Comparison of ENCODE assay signal across 8 cellular contexts in genomic region chr14:23094666-23095195, GRCh38. TPM values are rescaled to one million over a fixed set of nuclear protein-coding genes. Genes with fewer than 3 reads are reported as not detected.
A peak's percentile ranks its signal among the peaks of the same experiment; 100 is the strongest.
DNase-seq lines count a peak whose midpoint lies in the region; ATAC-seq and TF ChIP-seq lines count a peak whose summit lies in the region.

ACIN1 (minus strand) TSS chr14:23095136; CDS start chr14:23095112, 24 bp downstream.

- intact Hi-C loops in tibial artery (cut with DNase I; ENCODE audit: low total_unique reads) = no loop called here

- POLR2A ChIA-PET in activated CD8-positive, alpha-beta T cell treated with anti-CD3 and anti-CD28 coated beads, Interleukin-2, amount 10 ng/mL, durations not matched to agents 7 days and 5 days (lab: Charles Lee) = interaction anchor here (0.6 to 3.0 kb wide), 21 partner anchors 14 to 1101 kb away, joined by 3 to 28 read pairs (median 5); partner anchors contain the start of genes CEBPE, HAUS4, IRF9 and PABPN1

- peak within 1 kb of the TSS; percentile 73 to 95 for H3K4me3 ChIP-seq in tibial artery

- H3K27ac Mint-ChIP-seq in activated CD8-positive, alpha-beta T cell treated with anti-CD3 and anti-CD28 coated beads, Interleukin-2, amount 10 ng/mL, durations not matched to agents 7 days and 5 days = no peak within 1 kb of the TSS
- no peak within 1 kb of the TSS for H3K27ac Mint-ChIP-seq in neural crest cell (ENCODE audit: unreplicated experiment)

- TF ChIP-seq CTCF in neural crest cell (conservative IDR thresholded peaks at IDR 0.05) = no peak
- TF ChIP-seq CTCF in tibial artery (IDR thresholded peaks at IDR 0.05) = no peak

- H3K9me3 ChIP-seq in tibial artery = no peaks in the 10 kb centered on the region

- peak; percentile 37 for ATAC-seq in GM19395 (IDR thresholded peaks at IDR 0.05; ENCODE audit: unreplicated experiment)
- peak; percentile 30 for ATAC-seq in HG03521 (IDR thresholded peaks at IDR 0.05; ENCODE audit: unreplicated experiment)
- peak; percentile 58 for ATAC-seq in activated CD8-positive, alpha-beta T cell treated with anti-CD3 and anti-CD28 coated beads, Interleukin-2, amount 10 ng/mL, durations not matched to agents 7 days and 5 days

- DNase-seq in Ammon's horn (ENCODE audit: low spot score) = peak; percentile 89
- peak; percentile 86 for DNase-seq in activated CD8-positive, alpha-beta T cell treated with anti-CD3 and anti-CD28 coated beads, Interleukin-2, amount 10 ng/mL, durations not matched to agents 7 days and 5 days
- DNase-seq in fibroblast of gingiva (ENCODE audit: low read depth) = peak; percentile 88
- DNase-seq in neural crest cell (ENCODE audit: low read depth, low spot score) = peak; percentile 100
- DNase-seq in tibial artery = peak in 1 of 2 donors; percentile 70
- no peak for DNase-seq in NCI-H774 (lab: John Stamatoyannopoulos, UW)

- H3K36me3 ChIP-seq in tibial artery = peaks cover 39 to 48% (median 41%) of the 10 kb centered on the region in 3 donors

- CTCF ChIA-PET in activated CD8-positive, alpha-beta T cell treated with anti-CD3 and anti-CD28 coated beads, Interleukin-2, amount 10 ng/mL, durations not matched to agents 7 days and 5 days (lab: Charles Lee) = interaction anchor here (0.7 to 5.2 kb wide), 27 partner anchors 10 to 525 kb away, joined by 3 to 96 read pairs (median 5); partner anchors contain the start of genes AJUBA, CDH24, CEBPE and HAUS4

- no peak within 1 kb of the TSS for H3K4me3 Mint-ChIP-seq in activated CD8-positive, alpha-beta T cell treated with anti-CD3 and anti-CD28 coated beads, Interleukin-2, amount 10 ng/mL, durations not matched to agents 7 days and 5 days
- no peak within 1 kb of the TSS for H3K4me3 Mint-ChIP-seq in neural crest cell

- no peaks in the 10 kb centered on the region for H3K9me3 Mint-ChIP-seq in activated CD8-positive, alpha-beta T cell treated with anti-CD3 and anti-CD28 coated beads, Interleukin-2, amount 10 ng/mL, durations not matched to agents 7 days and 5 days (ENCODE audit: insufficient read depth)
- no peaks in the 10 kb centered on the region for H3K9me3 Mint-ChIP-seq in neural crest cell

- H3K27me3 Mint-ChIP-seq in activated CD8-positive, alpha-beta T cell treated with anti-CD3 and anti-CD28 coated beads, Interleukin-2, amount 10 ng/mL, durations not matched to agents 7 days and 5 days (ENCODE audit: low read depth) = no peaks in the 10 kb centered on the region
- no peaks in the 10 kb centered on the region for H3K27me3 Mint-ChIP-seq in neural crest cell (ENCODE audit: low read depth)

- H3K4me1 ChIP-seq in tibial artery = peaks cover 0 to 42% (median 26%) of the 10 kb centered on the region in 4 donors

- peak within 1 kb of the TSS; percentile 94 to 99 for H3K27ac ChIP-seq in tibial artery

- peaks cover 33% of the 10 kb centered on the region for H3K4me1 Mint-ChIP-seq in activated CD8-positive, alpha-beta T cell treated with anti-CD3 and anti-CD28 coated beads, Interleukin-2, amount 10 ng/mL, durations not matched to agents 7 days and 5 days (ENCODE audit: low read depth)
- H3K4me1 Mint-ChIP-seq in neural crest cell = peaks cover 15% of the 10 kb centered on the region

- H3K27me3 ChIP-seq in tibial artery = no peaks in the 10 kb centered on the region

- peaks cover 52% of the 10 kb centered on the region for H3K36me3 Mint-ChIP-seq in activated CD8-positive, alpha-beta T cell treated with anti-CD3 and anti-CD28 coated beads, Interleukin-2, amount 10 ng/mL, durations not matched to agents 7 days and 5 days (ENCODE audit: low read depth)
- peaks cover 8% of the 10 kb centered on the region for H3K36me3 Mint-ChIP-seq in neural crest cell (ENCODE audit: low read depth)

RNA-seq across cellular contexts. Expression of gene ACIN1, which starts in this region (rescaled TPM):
- total RNA-seq in activated CD8-positive, alpha-beta T cell treated with anti-CD3 and anti-CD28 coated beads, Interleukin-2, amount 10 ng/mL, durations not matched to agents 7 days and 5 days = 100 to 1,000 TPM; 161 to 177 TPM
- 350 and 352 TPM in 2 replicates for total RNA-seq in neural crest cell
